ENCODE assay signal across 1 cellular context in genomic region chr10:63003816-63004453, GRCh38.
TF ChIP-seq lines count a peak whose summit lies in the region.

No MANE protein-coding gene starts in this region.

TF ChIP-seq in H1, 55 proteins besides CTCF, POLR2A, EP300 and RAD21:
- TF ChIP-seq GTF2F1 (IDR thresholded peaks at IDR 0.05; ENCODE audit: borderline replicate concordance, low read depth, low read length), result no peak
- TF ChIP-seq, protein P1, sequence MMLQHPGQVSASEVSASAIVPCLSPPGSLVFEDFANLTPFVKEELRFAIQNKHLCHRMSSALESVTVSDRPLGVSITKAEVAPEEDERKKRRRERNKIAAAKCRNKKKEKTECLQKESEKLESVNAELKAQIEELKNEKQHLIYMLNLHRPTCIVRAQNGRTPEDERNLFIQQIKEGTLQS (IDR thresholded peaks at IDR 0.05; ENCODE audit: insufficient read depth, low read depth, low read length), result no peak
- no peak for TF ChIP-seq CHD2 (IDR thresholded peaks at IDR 0.05; ENCODE audit: low read length)
- no peak for TF ChIP-seq SIRT6 (IDR thresholded peaks at IDR 0.05; ENCODE audit: low read length)
- TF ChIP-seq FOSL1 (IDR thresholded peaks at IDR 0.05; ENCODE audit: insufficient read depth, low read depth, low read length), result no peak
- no peak for TF ChIP-seq SIX5 (IDR thresholded peaks at IDR 0.05; ENCODE audit: low read depth, low read length)
- no peak for TF ChIP-seq KDM1A (IDR thresholded peaks at IDR 0.05; ENCODE audit: borderline replicate concordance, low read length)
- TF ChIP-seq KDM4A (IDR thresholded peaks at IDR 0.05; ENCODE audit: low read depth, low read length, severe bottlenecking), result no peak
- no peak for TF ChIP-seq MAFK (IDR thresholded peaks at IDR 0.05; ENCODE audit: low read depth, low read length)
- no peak for TF ChIP-seq SP2 (IDR thresholded peaks at IDR 0.05; ENCODE audit: low read length)
- no peak for TF ChIP-seq TAF7 (optimal IDR thresholded peaks at IDR 0.05; ENCODE audit: borderline replicate concordance, low read depth, low read length)
- TF ChIP-seq CEBPB (IDR thresholded peaks at IDR 0.05; ENCODE audit: low read depth, low read length), result no peak
- no peak for TF ChIP-seq JUND (IDR thresholded peaks at IDR 0.05; ENCODE audit: low read length)
